19 cellular contexts compared by ENCODE assay signal in genomic region chr4:4216668-4217067, GRCh38. TPM values are rescaled to one million over a fixed set of nuclear protein-coding genes. Genes with fewer than 3 reads are reported as not detected.
A peak's percentile ranks its signal among the peaks of the same experiment; 100 is the strongest.
DNase-seq lines count a peak whose midpoint lies in the region; ATAC-seq, FAIRE-seq and TF ChIP-seq lines count a peak whose summit lies in the region.
"Had no signal": no experiment of that assay in that cellular context is flagged by ENCODE, and none has a peak within 500 bp of the region (broad histone marks: within the 10 kb centered on the region; RNA-seq: fewer than 3 reads in every experiment).

No MANE protein-coding gene starts in this region.

- FAIRE-seq in HTR-8/SVneo (lab: Jason Lieb, UNC) = no peak
- FAIRE-seq: G401.6 had no signal

- TF ChIP-seq POLR2A in lower leg skin (IDR thresholded peaks at IDR 0.05) = no peak

- dilution Hi-C loops in mammary epithelial cell (cut with HindIII; ENCODE audit: low sequenced_read_pairs) = no loop called here

- no peak overlapping the region for H3K4me3 ChIP-seq in mammary epithelial cell (replicated peaks in 1 of 3; ENCODE audit: insufficient read depth in 1 of 3, low read depth in 2 of 3, low read length in 3 of 3)
- no peak overlapping the region for H3K4me3 ChIP-seq in right cardiac atrium (ENCODE audit: low read length)
- H3K4me3 ChIP-seq in lower leg skin (ENCODE audit: low read depth, poor library complexity, severe bottlenecking) = no peak overlapping the region
- H3K4me3 ChIP-seq: heart left ventricle, left lung, psoas muscle, tibial nerve had no signal

- H3K27ac ChIP-seq in mammary epithelial cell (ENCODE audit: insufficient read depth, low read depth, low read length) = peak overlapping the region; percentile 84
- H3K27ac ChIP-seq in right cardiac atrium (ENCODE audit: low read length) = no peak overlapping the region
- H3K27ac ChIP-seq: C4-2B, heart left ventricle, left lung, psoas muscle, tibial nerve, WERI-Rb-1 had no signal

- peaks cover 11% of the 10 kb centered on the region for H3K4me1 ChIP-seq in mammary epithelial cell (ENCODE audit: insufficient read depth, low read length)
- H3K4me1 ChIP-seq in right cardiac atrium (ENCODE audit: control insufficient read depth, insufficient read depth, low read length) = no peaks in the 10 kb centered on the region
- H3K4me1 ChIP-seq: heart left ventricle, left lung, psoas muscle, tibial nerve had no signal

- no peaks in the 10 kb centered on the region for H3K79me2 ChIP-seq in mammary epithelial cell (ENCODE audit: insufficient read depth, low read length)

- no peak for TF ChIP-seq CTCF in mammary epithelial cell (conservative IDR thresholded peaks at IDR 0.05 in 1 of 2, IDR thresholded peaks at IDR 0.05 in 1 of 2; ENCODE audit: extremely low read depth in 1 of 2, insufficient read depth in 1 of 2, low read depth in 1 of 2, low read length in 2 of 2)
- no peak for TF ChIP-seq CTCF in lower leg skin (IDR thresholded peaks at IDR 0.05)

- DNase-seq in DMS53 treated with DMSO at 0.1 percent for 48 hours (lab: John Stamatoyannopoulos, UW; ENCODE audit: unreplicated experiment) (peak; percentile 6), HTR-8/SVneo (ENCODE audit: insufficient read length, low spot score) (peak; percentile 11), mammary epithelial cell (peak; percentile 87), kidney tubule cell (ENCODE audit: low spot score) (peak; percentile 71), G401 (ENCODE audit: low spot score) (no peak), NCI-H187 (lab: John Stamatoyannopoulos, UW) (no peak), right cardiac atrium (no peak), lower leg skin (ENCODE audit: low spot score in 2 of 2) (no peak)
- DNase-seq: activated naive CD4-positive, alpha-beta T cell treated with Interleukin-2 at 50 U/mL for 16 hours; caudate nucleus; heart left ventricle; left lung; psoas muscle; WERI-Rb-1 had no signal

- H4K20me1 ChIP-seq in mammary epithelial cell (ENCODE audit: insufficient read depth, low read length) = no peaks in the 10 kb centered on the region

- peak overlapping the region; percentile 49 for H3K4me2 ChIP-seq in mammary epithelial cell (ENCODE audit: insufficient read depth, low read depth, low read length)

- H3K27me3 ChIP-seq in mammary epithelial cell (ENCODE audit: insufficient read depth, low read length) (no peaks in the 10 kb centered on the region), right cardiac atrium (ENCODE audit: control insufficient read depth, insufficient read depth) (peaks cover 2% of the 10 kb centered on the region)
- H3K27me3 ChIP-seq: tibial nerve had no signal

- intact Hi-C loops in mammary epithelial cell (cut with micrococcal nuclease) (loop anchor here (1.0 kb wide), 1 partner anchor 32 kb away; the partner anchor contains the start of gene TMEM128), right cardiac atrium (cut with DNase I) (no loop called here), lower leg skin (cut with DNase I; ENCODE audit: low total_unique reads) (no loop called here)

- in situ Hi-C loops in mammary epithelial cell (cut with MboI; ENCODE audit: low sequenced_read_pairs in 2 of 2) = no loop called here
- in situ Hi-C loops in G401 (cut with HindIII; ENCODE audit: low sequenced_read_pairs) = no loop called here

- no peaks in the 10 kb centered on the region for H3K9me3 ChIP-seq in mammary epithelial cell (replicated peaks; ENCODE audit: insufficient read depth, low read length)
- H3K9me3 ChIP-seq in right cardiac atrium (ENCODE audit: control insufficient read depth, low read length) = no peaks in the 10 kb centered on the region
- H3K9me3 ChIP-seq: heart left ventricle, left lung, psoas muscle, tibial nerve had no signal

- peak overlapping the region; percentile 18 for H2AFZ ChIP-seq in mammary epithelial cell (ENCODE audit: low read depth, low read length)

- no TSS peak for BruUV-seq in mammary epithelial cell (replicated peaks; lab: Mats Ljungman, UMichigan)

- 4% methylated on average over 5 of the region's 6 CpGs for WGBS in mammary epithelial cell (ENCODE audit: low coverage, missing lambda C conversion rate)
- 64% methylated on average over 6 of the region's 6 CpGs for WGBS in right cardiac atrium
- 65 to 69% methylated on average over 6 of the region's 6 CpGs for WGBS in lower leg skin, 2 donors

- H3K9ac ChIP-seq in mammary epithelial cell (ENCODE audit: insufficient read depth, low read length) = no peak overlapping the region

- CTCF ChIA-PET in mammary epithelial cell (lab: Charles Lee; ENCODE audit: low non-redundant PET) = no interaction called here

- no peaks in the 10 kb centered on the region for H3K36me3 ChIP-seq in mammary epithelial cell (ENCODE audit: insufficient read depth, low read length)
- H3K36me3 ChIP-seq: heart left ventricle, left lung, tibial nerve, WERI-Rb-1 had no signal

- ATAC-seq in right cardiac atrium = no peak
- ATAC-seq: heart left ventricle; left lung; natural killer cell treated with Interleukin-12 subunit alpha and Interleukin-12 subunit beta and Interleukin-15 and Interleukin-18, amount 100 ng/mL, for 72 hours; psoas muscle had no signal

RNA-seq across cellular contexts. Expression of gene OTOP1, which starts 10.1 kb away (rescaled TPM):
- total RNA-seq in mammary epithelial cell (not detected), right cardiac atrium (not detected), lower leg skin (under 1 TPM in 2 of 4 donors, not detected in 2; 0.23 to 0.37 TPM)
- polyA plus RNA-seq in mammary epithelial cell (0.03 TPM), right cardiac atrium (not detected)
- not detected for polyA minus RNA-seq in mammary epithelial cell
- not detected in 2 replicates for total RNA-seq in G401 (2014; rRNA removed; shearing (Covaris generic))
- total RNA-seq: activated CD8-positive, alpha-beta memory T cell treated with anti-CD3 and anti-CD28 coated beads for 36 hours; heart left ventricle; left lung; natural killer cell treated with Interleukin-12 subunit alpha and Interleukin-12 subunit beta and Interleukin-15 and Interleukin-18, amount 100 ng/mL, for 72 hours; psoas muscle; tibial nerve had no signal
- polyA plus RNA-seq: heart left ventricle, psoas muscle had no signal

RNA-seq across cellular contexts. Expression of gene TMEM128, which starts 31.4 kb away (rescaled TPM):
- 10 to 100 TPM; 20.3 to 28.8 TPM for total RNA-seq in mammary epithelial cell
- 18.3 TPM for polyA plus RNA-seq in mammary epithelial cell
- 10.5 TPM for polyA minus RNA-seq in mammary epithelial cell
- 51.1 and 89.3 TPM in 2 replicates for total RNA-seq in G401 (2014; rRNA removed; shearing (Covaris generic))
- total RNA-seq in right cardiac atrium = 10 to 100 TPM; 12.7 to 17.7 (median 15.7) TPM
- 20.7 TPM for polyA plus RNA-seq in right cardiac atrium
- 10 to 100 TPM; 19.5 to 24.5 (median 20.6) TPM for total RNA-seq in lower leg skin

Comparison
In these comparisons a context has a peak if more than half of its experiments do, and no peak if none do; other contexts are left out.
1. DNase-seq: peak in DMS53 treated with DMSO at 0.1 percent for 48 hours (single experiment), HTR-8/SVneo (single experiment), mammary epithelial cell (single experiment) and kidney tubule cell (single experiment); none in G401 (single experiment), NCI-H187 (0 of 2), right cardiac atrium (0 of 3) and lower leg skin (0 of 2).